In the genomic region with DNA sequence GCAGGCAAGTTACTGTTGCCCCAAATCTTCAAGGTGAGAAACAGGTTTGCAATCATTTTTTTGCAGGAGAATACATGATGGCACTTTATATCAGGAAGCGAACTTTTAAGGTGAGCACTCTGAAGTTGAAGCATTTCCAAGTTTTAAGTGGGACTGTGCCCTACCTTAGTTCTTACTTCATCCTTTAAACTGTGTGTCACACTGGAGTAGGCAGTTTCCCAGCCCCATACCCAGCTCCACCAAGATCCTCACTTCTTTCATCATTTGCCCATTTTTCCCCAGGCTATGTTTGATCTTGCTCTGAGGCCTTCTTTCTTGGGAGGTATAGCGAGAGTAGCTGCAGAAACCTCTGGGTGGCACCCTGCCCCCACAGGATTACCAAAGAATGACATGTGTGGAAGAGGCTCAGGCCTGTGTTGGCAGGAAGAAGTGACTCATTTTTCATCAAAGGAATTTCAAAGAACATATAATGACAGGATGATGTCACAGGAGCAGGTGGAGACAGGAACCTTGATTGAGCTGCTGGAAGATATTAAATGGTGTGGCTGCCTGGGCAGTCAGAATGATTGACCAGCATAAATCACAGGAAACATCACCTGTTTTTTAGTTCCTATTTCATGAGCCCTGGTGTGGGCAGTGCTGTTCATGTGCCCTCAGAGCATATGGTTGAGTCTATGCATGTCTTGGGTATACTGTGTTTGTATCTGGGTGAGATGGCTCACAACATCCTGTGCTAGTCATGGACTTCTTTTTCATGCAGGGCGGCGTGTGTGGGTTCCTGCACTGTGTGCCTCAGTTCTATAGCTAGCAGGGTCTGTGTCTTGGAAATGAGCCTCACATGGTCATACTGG, we compare ENCODE assay signal across 8 cellular contexts. TPM values are rescaled to one million over a fixed set of nuclear protein-coding genes. Genes with fewer than 3 reads are reported as not detected.
A peak's percentile ranks its signal among the peaks of the same experiment; 100 is the strongest.
DNase-seq lines count a peak whose midpoint lies in the region; ATAC-seq and TF ChIP-seq lines count a peak whose summit lies in the region.

No MANE protein-coding gene starts in this region.

- DNase-seq in COLO668 (lab: John Stamatoyannopoulos, UW; ENCODE audit: unreplicated experiment), result peak; percentile 77
- DNase-seq in HFF-Myc (ENCODE audit: extremely low read depth, low read depth), result peak; percentile 71
- peak; percentile 100 for DNase-seq in NCI-H510A (lab: John Stamatoyannopoulos, UW)
- DNase-seq in activated CD4-positive, alpha-beta T cell treated with anti-CD3 and anti-CD28 coated beads, Interleukin-2, amount 10 ng/mL, durations not matched to agents 24 days and 14 days, result peak; percentile 94
- peak in 4 of 10 donors; percentile 46 to 65 (median 54) for DNase-seq in dorsolateral prefrontal cortex
- peak; percentile 80 for DNase-seq in stimulated activated naive CD4-positive, alpha-beta T cell treated with Interleukin-2 at 50 U/mL for 16 hours (lab: John Stamatoyannopoulos, UW)

- peaks cover 0 to 7% of the 10 kb centered on the region in 2 donors for H3K4me1 ChIP-seq in muscle layer of duodenum (ENCODE audit: control insufficient read depth in 1 of 2, insufficient read depth in 2 of 2, low read length in 2 of 2)

- no peak for ATAC-seq in HG03469 (IDR thresholded peaks at IDR 0.05; ENCODE audit: unreplicated experiment)

- no peaks in the 10 kb centered on the region for H3K9me3 Mint-ChIP-seq in activated CD4-positive, alpha-beta T cell treated with anti-CD3 and anti-CD28 coated beads, Interleukin-2, amount 10 ng/mL, durations not matched to agents 24 days and 14 days

- no peak overlapping the region for H3K4me3 ChIP-seq in HFF-Myc (replicated peaks; ENCODE audit: low read depth, low read length)
- H3K4me3 ChIP-seq in dorsolateral prefrontal cortex, result no peak overlapping the region
- H3K4me3 ChIP-seq in muscle layer of duodenum (ENCODE audit: low read depth in 1 of 2, low read length in 2 of 2), result no peak overlapping the region

- H3K36me3 ChIP-seq in muscle layer of duodenum (ENCODE audit: control insufficient read depth in 1 of 2, insufficient read depth in 2 of 2, low read length in 2 of 2), result no peaks in the 10 kb centered on the region

- H3K27me3 Mint-ChIP-seq in activated CD4-positive, alpha-beta T cell treated with anti-CD3 and anti-CD28 coated beads, Interleukin-2, amount 10 ng/mL, durations not matched to agents 24 days and 14 days, result no peaks in the 10 kb centered on the region

- peak overlapping the region; percentile 74 for H3K4me3 Mint-ChIP-seq in activated CD4-positive, alpha-beta T cell treated with anti-CD3 and anti-CD28 coated beads, Interleukin-2, amount 10 ng/mL, durations not matched to agents 24 days and 14 days

- peak overlapping the region; percentile 97 for H3K27ac Mint-ChIP-seq in activated CD4-positive, alpha-beta T cell treated with anti-CD3 and anti-CD28 coated beads, Interleukin-2, amount 10 ng/mL, durations not matched to agents 24 days and 14 days

- H3K27ac ChIP-seq in dorsolateral prefrontal cortex (peak overlapping the region in 41 of 59 donors; percentile 0 to 73 (median 37)), muscle layer of duodenum (ENCODE audit: low read length) (peak overlapping the region; percentile 37)

- no peaks in the 10 kb centered on the region for H3K9me3 ChIP-seq in muscle layer of duodenum (ENCODE audit: control insufficient read depth in 1 of 2, low read length in 2 of 2)

- no peaks in the 10 kb centered on the region for H3K36me3 Mint-ChIP-seq in activated CD4-positive, alpha-beta T cell treated with anti-CD3 and anti-CD28 coated beads, Interleukin-2, amount 10 ng/mL, durations not matched to agents 24 days and 14 days (ENCODE audit: low read depth)

- TF ChIP-seq CTCF in HFF-Myc (IDR thresholded peaks at IDR 0.05; ENCODE audit: low read depth, low read length, missing control alignments) (peak; percentile 37), dorsolateral prefrontal cortex (IDR thresholded peaks at IDR 0.05 in 54 of 56, conservative IDR thresholded peaks at IDR 0.05 in 2 of 56; ENCODE audit: low read depth in 1 of 56, partially characterized antibody in 56 of 56) (peak in 50 of 56 donors; percentile 18 to 55 (median 39))

- intact Hi-C loops in activated CD4-positive, alpha-beta T cell treated with anti-CD3 and anti-CD28 coated beads, Interleukin-2, amount 10 ng/mL, durations not matched to agents 24 days and 14 days (cut with micrococcal nuclease), result loop anchor here (1.0 to 5.0 kb wide), 5 partner anchors 9 to 75 kb away; no protein-coding TSS in a partner anchor
- intact Hi-C loops in dorsolateral prefrontal cortex (cut with DNase I), result loop anchor here in 1 of 2 donors (10.0 kb wide), 1 partner anchor 259 kb away; no protein-coding TSS in a partner anchor

- no peaks in the 10 kb centered on the region for H3K27me3 ChIP-seq in dorsolateral prefrontal cortex
- H3K27me3 ChIP-seq in muscle layer of duodenum (ENCODE audit: low read depth, low read length), result no peaks in the 10 kb centered on the region

- peaks cover 45% of the 10 kb centered on the region for H3K4me1 Mint-ChIP-seq in activated CD4-positive, alpha-beta T cell treated with anti-CD3 and anti-CD28 coated beads, Interleukin-2, amount 10 ng/mL, durations not matched to agents 24 days and 14 days

RNA-seq across cellular contexts. Expression of a gene that starts 20.8 kb away (rescaled TPM):
- 203 and 204 TPM in 2 replicates for total RNA-seq in activated CD4-positive, alpha-beta T cell treated with anti-CD3 and anti-CD28 coated beads, Interleukin-2, amount 10 ng/mL, durations not matched to agents 24 days and 14 days
- 100 to 1,000 TPM; 403 to 915 (median 551) TPM for total RNA-seq in dorsolateral prefrontal cortex
